ENCODE assay signal across 1 cellular context in the genomic region with DNA sequence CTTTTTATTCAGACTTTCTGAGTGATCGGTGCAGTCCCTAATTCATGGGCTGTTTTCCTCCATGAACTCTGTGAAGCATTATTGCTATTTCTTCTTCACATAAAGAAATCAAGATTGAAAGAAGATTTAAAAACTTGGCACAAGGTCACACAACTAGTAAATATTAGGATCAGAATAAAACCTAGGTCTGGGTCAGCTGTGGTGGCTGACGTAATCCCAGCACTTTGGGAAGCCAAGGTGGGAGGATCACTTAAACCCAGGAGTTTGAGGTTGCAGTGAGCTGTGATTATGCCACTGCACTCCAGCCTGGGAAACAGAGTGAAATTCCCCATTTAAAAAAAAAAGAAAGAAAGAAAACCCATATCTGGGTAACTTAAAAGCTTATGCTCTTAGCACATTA.
TF ChIP-seq lines count a peak whose summit lies in the region.

No MANE protein-coding gene starts in this region.

TF ChIP-seq in WTC11, 78 proteins besides CTCF, POLR2A, EP300 and RAD21 (continued from another document):
- TF ChIP-seq AR (CRISPR knock-in tag; IDR thresholded peaks at IDR 0.05) = no peak
- no peak for TF ChIP-seq ZNF416 (CRISPR knock-in tag; IDR thresholded peaks at IDR 0.05)
- TF ChIP-seq, protein P1, sequence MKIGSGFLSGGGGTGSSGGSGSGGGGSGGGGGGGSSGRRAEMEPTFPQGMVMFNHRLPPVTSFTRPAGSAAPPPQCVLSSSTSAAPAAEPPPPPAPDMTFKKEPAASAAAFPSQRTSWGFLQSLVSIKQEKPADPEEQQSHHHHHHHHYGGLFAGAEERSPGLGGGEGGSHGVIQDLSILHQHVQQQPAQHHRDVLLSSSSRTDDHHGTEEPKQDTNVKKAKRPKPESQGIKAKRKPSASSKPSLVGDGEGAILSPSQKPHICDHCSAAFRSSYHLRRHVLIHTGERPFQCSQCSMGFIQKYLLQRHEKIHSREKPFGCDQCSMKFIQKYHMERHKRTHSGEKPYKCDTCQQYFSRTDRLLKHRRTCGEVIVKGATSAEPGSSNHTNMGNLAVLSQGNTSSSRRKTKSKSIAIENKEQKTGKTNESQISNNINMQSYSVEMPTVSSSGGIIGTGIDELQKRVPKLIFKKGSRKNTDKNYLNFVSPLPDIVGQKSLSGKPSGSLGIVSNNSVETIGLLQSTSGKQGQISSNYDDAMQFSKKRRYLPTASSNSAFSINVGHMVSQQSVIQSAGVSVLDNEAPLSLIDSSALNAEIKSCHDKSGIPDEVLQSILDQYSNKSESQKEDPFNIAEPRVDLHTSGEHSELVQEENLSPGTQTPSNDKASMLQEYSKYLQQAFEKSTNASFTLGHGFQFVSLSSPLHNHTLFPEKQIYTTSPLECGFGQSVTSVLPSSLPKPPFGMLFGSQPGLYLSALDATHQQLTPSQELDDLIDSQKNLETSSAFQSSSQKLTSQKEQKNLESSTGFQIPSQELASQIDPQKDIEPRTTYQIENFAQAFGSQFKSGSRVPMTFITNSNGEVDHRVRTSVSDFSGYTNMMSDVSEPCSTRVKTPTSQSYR (CRISPR knock-in tag; IDR thresholded peaks at IDR 0.05) = no peak
- no peak for TF ChIP-seq FOXK1 (CRISPR knock-in tag; IDR thresholded peaks at IDR 0.05)
- no peak for TF ChIP-seq ZNF423 (CRISPR knock-in tag; IDR thresholded peaks at IDR 0.05)
- TF ChIP-seq, protein P2, sequence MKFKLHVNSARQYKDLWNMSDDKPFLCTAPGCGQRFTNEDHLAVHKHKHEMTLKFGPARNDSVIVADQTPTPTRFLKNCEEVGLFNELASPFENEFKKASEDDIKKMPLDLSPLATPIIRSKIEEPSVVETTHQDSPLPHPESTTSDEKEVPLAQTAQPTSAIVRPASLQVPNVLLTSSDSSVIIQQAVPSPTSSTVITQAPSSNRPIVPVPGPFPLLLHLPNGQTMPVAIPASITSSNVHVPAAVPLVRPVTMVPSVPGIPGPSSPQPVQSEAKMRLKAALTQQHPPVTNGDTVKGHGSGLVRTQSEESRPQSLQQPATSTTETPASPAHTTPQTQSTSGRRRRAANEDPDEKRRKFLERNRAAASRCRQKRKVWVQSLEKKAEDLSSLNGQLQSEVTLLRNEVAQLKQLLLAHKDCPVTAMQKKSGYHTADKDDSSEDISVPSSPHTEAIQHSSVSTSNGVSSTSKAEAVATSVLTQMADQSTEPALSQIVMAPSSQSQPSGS (CRISPR knock-in tag; IDR thresholded peaks at IDR 0.05; ENCODE audit: borderline replicate concordance, low read depth) = no peak
- TF ChIP-seq GTF2I (CRISPR knock-in tag; conservative IDR thresholded peaks at IDR 0.05) = no peak
- no peak for TF ChIP-seq FOXP1 (CRISPR knock-in tag; IDR thresholded peaks at IDR 0.05; ENCODE audit: borderline replicate concordance)
- no peak for TF ChIP-seq MYBL2 (CRISPR knock-in tag; IDR thresholded peaks at IDR 0.05)
- no peak for TF ChIP-seq STAT6 (CRISPR knock-in tag; conservative IDR thresholded peaks at IDR 0.05; ENCODE audit: low read depth)
- no peak for TF ChIP-seq CBFB (CRISPR knock-in tag; IDR thresholded peaks at IDR 0.05; ENCODE audit: low read depth)
- no peak for TF ChIP-seq SMAD3 (CRISPR knock-in tag; IDR thresholded peaks at IDR 0.05; ENCODE audit: borderline replicate concordance)
TF ChIP-seq in WTC11: peak in this region for 0.
